In the genomic region with DNA sequence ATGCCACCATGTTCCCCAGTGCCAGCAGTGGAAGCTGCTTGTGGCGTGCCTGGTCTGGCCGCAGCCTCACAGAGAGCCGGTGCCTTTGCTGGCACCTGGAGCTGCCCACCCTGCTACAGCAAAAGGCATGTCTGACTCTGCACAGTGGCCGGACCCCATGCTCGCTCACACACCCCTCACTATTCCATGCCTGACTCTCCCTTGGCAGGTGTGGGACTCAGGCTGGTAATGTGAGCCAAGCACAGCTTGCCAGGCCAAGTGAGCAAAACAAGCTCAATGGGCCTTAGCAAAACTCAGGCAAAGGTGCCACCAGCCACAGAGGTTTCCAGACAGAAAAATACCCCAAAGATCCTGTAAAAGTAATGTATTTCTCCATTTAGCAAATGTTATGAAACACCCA, we compare ENCODE assay signal across 18 cellular contexts. TPM values are rescaled to one million over a fixed set of nuclear protein-coding genes. Genes with fewer than 3 reads are reported as not detected.
DNase-seq lines count a peak whose midpoint lies in the region; ATAC-seq lines count a peak whose summit lies in the region.
"Had no signal": no experiment of that assay in that cellular context is flagged by ENCODE, and none has a peak within 500 bp of the region (broad histone marks: within the 10 kb centered on the region; RNA-seq: fewer than 3 reads in every experiment).

No MANE protein-coding gene starts in this region.

- H3K9me3 Mint-ChIP-seq in naive thymus-derived CD4-positive, alpha-beta T cell = peaks cover 0 to 6% (median 1%) of the 10 kb centered on the region in 11 donors
- H3K9me3 Mint-ChIP-seq: CD4-positive, alpha-beta T cell; HFFc6 had no signal

- intact Hi-C loops in naive thymus-derived CD4-positive, alpha-beta T cell (cut with micrococcal nuclease) = no loop called here

- DNase-seq in NCI-H2196 (lab: John Stamatoyannopoulos, UW; ENCODE audit: unreplicated experiment) = peak; percentile 22
- DNase-seq in NCI-H2196 treated with DMSO at 0.1 percent for 48 hours (lab: John Stamatoyannopoulos, UW; ENCODE audit: unreplicated experiment) = no peak
- DNase-seq in NCI-H2171 treated with DMSO at 0.1 percent for 48 hours (lab: John Stamatoyannopoulos, UW) = peak; percentile 45
- peak; percentile 22 for DNase-seq in left kidney (ENCODE audit: low read depth, low spot score)
- no peak for DNase-seq in naive thymus-derived CD4-positive, alpha-beta T cell
- DNase-seq: AML-193; Caco-2; CD4-positive, alpha-beta T cell; H7; HFFc6; IMR-90 had no signal

- no peak overlapping the region for H3K27ac Mint-ChIP-seq in naive thymus-derived CD4-positive, alpha-beta T cell
- H3K27ac Mint-ChIP-seq: CD4-positive, alpha-beta T cell; HFFc6 had no signal

- no peaks in the 10 kb centered on the region for H3K9me3 ChIP-seq in naive thymus-derived CD4-positive, alpha-beta T cell (ENCODE audit: control insufficient read depth in 2 of 3, low read length in 3 of 3)
- H3K9me3 ChIP-seq: Caco-2 had no signal

- no peak overlapping the region for H3K4me3 ChIP-seq in naive thymus-derived CD4-positive, alpha-beta T cell (ENCODE audit: low read length)
- H3K4me3 ChIP-seq: A549, GM23338 had no signal

- H3K36me3 Mint-ChIP-seq in naive thymus-derived CD4-positive, alpha-beta T cell = no peaks in the 10 kb centered on the region

- ATAC-seq in GM21576 (IDR thresholded peaks at IDR 0.05; ENCODE audit: unreplicated experiment) (no peak), HG03457 (IDR thresholded peaks at IDR 0.05; ENCODE audit: unreplicated experiment) (no peak)
- ATAC-seq in naive thymus-derived CD4-positive, alpha-beta T cell = no peak
- ATAC-seq: A549, GM23338, HCT116 had no signal

- H3K27ac ChIP-seq in naive thymus-derived CD4-positive, alpha-beta T cell (ENCODE audit: low read depth, low read length) = no peak overlapping the region
- H3K27ac ChIP-seq: 22Rv1, A549, C4-2B had no signal

- POLR2A ChIA-PET in naive thymus-derived CD4-positive, alpha-beta T cell (lab: Charles Lee) = no interaction called here

- H3K4me3 Mint-ChIP-seq in naive thymus-derived CD4-positive, alpha-beta T cell = no peak overlapping the region
- H3K4me3 Mint-ChIP-seq: CD4-positive, alpha-beta T cell; GM23338; HFFc6 had no signal

- peaks cover 0 to 7% (median 0%) of the 10 kb centered on the region in 5 donors for H3K27me3 Mint-ChIP-seq in naive thymus-derived CD4-positive, alpha-beta T cell
- H3K27me3 Mint-ChIP-seq: CD4-positive, alpha-beta T cell had no signal

- CTCF ChIA-PET in naive thymus-derived CD4-positive, alpha-beta T cell (lab: Charles Lee) = no interaction called here

- H3K4me1 ChIP-seq in naive thymus-derived CD4-positive, alpha-beta T cell (ENCODE audit: control insufficient read depth in 2 of 2, insufficient read depth in 2 of 2, low read length in 2 of 2) = no peaks in the 10 kb centered on the region
- H3K4me1 ChIP-seq: A549, Caco-2 had no signal

- H3K4me1 Mint-ChIP-seq in naive thymus-derived CD4-positive, alpha-beta T cell = no peaks in the 10 kb centered on the region
- H3K4me1 Mint-ChIP-seq: GM23338 had no signal

- no peaks in the 10 kb centered on the region for H3K27me3 ChIP-seq in naive thymus-derived CD4-positive, alpha-beta T cell (ENCODE audit: control insufficient read depth in 2 of 2, insufficient read depth in 2 of 2, low read length in 2 of 2)

- no peaks in the 10 kb centered on the region for H3K36me3 ChIP-seq in naive thymus-derived CD4-positive, alpha-beta T cell (ENCODE audit: control insufficient read depth in 2 of 3, insufficient read depth in 3 of 3, low read length in 3 of 3)

RNA-seq across cellular contexts. Expression of gene GNA14, which starts 15.5 kb away (rescaled TPM):
- total RNA-seq in naive thymus-derived CD4-positive, alpha-beta T cell = under 1 TPM in 1 of 5 experiments, not detected in 4; 0.34 TPM
- polyA plus RNA-seq in naive thymus-derived CD4-positive, alpha-beta T cell = not detected
- total RNA-seq: Caco-2; CD4-positive, alpha-beta T cell; HFFc6 had no signal

Comparison
In these comparisons a context has a peak if more than half of its experiments do, and no peak if none do; other contexts are left out.
1. DNase-seq: peak in NCI-H2196 (single experiment), NCI-H2171 treated with DMSO at 0.1 percent for 48 hours (single experiment) and left kidney (single experiment); none in NCI-H2196 treated with DMSO at 0.1 percent for 48 hours (single experiment) and naive thymus-derived CD4-positive, alpha-beta T cell (0 of 9).